8 cellular contexts compared by ENCODE assay signal in the genomic region with DNA sequence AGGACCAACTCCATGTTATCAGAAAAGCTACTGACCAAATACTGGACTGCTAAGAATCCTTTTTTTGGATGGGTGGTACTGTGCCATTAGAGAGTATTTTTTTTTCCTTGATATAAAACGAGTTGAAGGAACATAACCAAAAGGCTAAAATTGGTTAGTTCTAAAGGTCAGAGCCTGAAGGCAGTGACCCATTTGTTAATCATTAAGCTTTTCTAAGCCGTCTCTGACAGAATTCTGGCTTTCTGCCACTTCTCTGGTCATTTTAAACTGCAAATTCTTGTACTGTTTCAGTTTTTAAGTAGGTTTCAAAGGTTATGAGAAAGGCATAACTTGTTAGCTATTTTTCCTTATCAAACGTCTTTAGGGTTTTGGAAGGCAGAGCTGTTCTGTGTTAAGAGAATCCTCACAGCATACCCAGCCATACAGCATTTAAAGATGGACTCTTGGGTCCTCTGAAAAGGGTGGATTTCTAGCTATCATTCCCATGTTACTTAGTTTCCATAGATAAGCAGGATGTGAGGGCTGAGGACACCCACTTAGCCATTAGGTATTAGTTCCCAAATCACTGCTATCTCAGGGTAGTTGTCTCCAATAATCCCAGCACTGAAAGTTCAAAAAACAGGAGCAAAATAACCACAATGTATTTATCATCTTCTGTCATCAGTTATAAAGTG.
DNase-seq lines count a peak whose midpoint lies in the region; ATAC-seq and TF ChIP-seq lines count a peak whose summit lies in the region.

No MANE protein-coding gene starts in this region.

- H3K27ac Mint-ChIP-seq in activated CD8-positive, alpha-beta T cell treated with anti-CD3 and anti-CD28 coated beads for 36 hours: no peak overlapping the region
- H3K27ac Mint-ChIP-seq in glutamatergic neuron (ENCODE audit: unreplicated experiment): no peak overlapping the region

- no peak for TF ChIP-seq CTCF in activated CD8-positive, alpha-beta T cell treated with anti-CD3 and anti-CD28 coated beads for 36 hours (IDR thresholded peaks at IDR 0.05)
- TF ChIP-seq CTCF in glutamatergic neuron (IDR thresholded peaks at IDR 0.05; ENCODE audit: partially characterized antibody, unreplicated experiment): no peak

- peak overlapping the region; percentile 99 for H3K27ac ChIP-seq in thymus (ENCODE audit: low read depth)

- DNase-seq in RPMI8226 (peak; percentile 82), left cardiac atrium (no peak), glutamatergic neuron (no peak), DMS114 treated with DMSO at 0.1 percent for 48 hours (lab: John Stamatoyannopoulos, UW; ENCODE audit: unreplicated experiment) (no peak)
- no peak for DNase-seq in activated CD8-positive, alpha-beta T cell treated with anti-CD3 and anti-CD28 coated beads for 36 hours

- peaks cover 22% of the 10 kb centered on the region for H3K4me1 Mint-ChIP-seq in activated CD8-positive, alpha-beta T cell treated with anti-CD3 and anti-CD28 coated beads for 36 hours (ENCODE audit: low read depth)
- no peaks in the 10 kb centered on the region for H3K4me1 Mint-ChIP-seq in glutamatergic neuron (ENCODE audit: low read depth, unreplicated experiment)

- no peaks in the 10 kb centered on the region for H3K27me3 ChIP-seq in thymus (ENCODE audit: control insufficient read depth, insufficient read depth)

- H3K9me3 Mint-ChIP-seq in activated CD8-positive, alpha-beta T cell treated with anti-CD3 and anti-CD28 coated beads for 36 hours: peaks cover 5% of the 10 kb centered on the region
- no peaks in the 10 kb centered on the region for H3K9me3 Mint-ChIP-seq in glutamatergic neuron (ENCODE audit: unreplicated experiment)

- H3K36me3 ChIP-seq in thymus (ENCODE audit: control insufficient read depth, insufficient read depth): no peaks in the 10 kb centered on the region

- CTCF ChIA-PET in activated CD8-positive, alpha-beta T cell treated with anti-CD3 and anti-CD28 coated beads for 36 hours (lab: Charles Lee): interaction anchor here (1.1 to 4.3 kb wide), 5 partner anchors 9 to 535 kb away, joined by 3 to 63 read pairs (median 4); a partner anchor contains a TSS

- no peak overlapping the region for H3K4me3 Mint-ChIP-seq in activated CD8-positive, alpha-beta T cell treated with anti-CD3 and anti-CD28 coated beads for 36 hours
- no peak overlapping the region for H3K4me3 Mint-ChIP-seq in glutamatergic neuron (ENCODE audit: unreplicated experiment)

- H3K9me3 ChIP-seq in thymus (ENCODE audit: control insufficient read depth): no peaks in the 10 kb centered on the region

- peaks cover 38% of the 10 kb centered on the region for H3K4me1 ChIP-seq in thymus (ENCODE audit: control insufficient read depth, insufficient read depth, low read length)

- peak overlapping the region; percentile 50 for H3K4me3 ChIP-seq in thymus (ENCODE audit: low read length)

- peaks cover 3% of the 10 kb centered on the region for H3K36me3 Mint-ChIP-seq in activated CD8-positive, alpha-beta T cell treated with anti-CD3 and anti-CD28 coated beads for 36 hours (ENCODE audit: low read depth)
- H3K36me3 Mint-ChIP-seq in glutamatergic neuron (ENCODE audit: unreplicated experiment): peaks cover 4% of the 10 kb centered on the region

- intact Hi-C loops in left cardiac atrium (cut with DNase I): loop anchor here in 1 of 2 donors (5.0 to 10.0 kb wide), 2 partner anchors 142 to 524 kb away; a partner anchor contains a TSS
- intact Hi-C loops in activated CD8-positive, alpha-beta T cell treated with anti-CD3 and anti-CD28 coated beads for 36 hours (cut with micrococcal nuclease): loop anchor here (5.0 to 10.0 kb wide), 4 partner anchors 114 to 524 kb away; a partner anchor contains a TSS

- ATAC-seq in GM18907 (IDR thresholded peaks at IDR 0.05; ENCODE audit: unreplicated experiment): peak; percentile 47
- ATAC-seq in HG02884 (IDR thresholded peaks at IDR 0.05; ENCODE audit: unreplicated experiment): peak; percentile 18
- peak; percentile 17 to 39 for ATAC-seq in left cardiac atrium
- ATAC-seq in activated CD8-positive, alpha-beta T cell treated with anti-CD3 and anti-CD28 coated beads for 36 hours: no peak

- no peaks in the 10 kb centered on the region for H3K27me3 Mint-ChIP-seq in activated CD8-positive, alpha-beta T cell treated with anti-CD3 and anti-CD28 coated beads for 36 hours
- H3K27me3 Mint-ChIP-seq in glutamatergic neuron (ENCODE audit: unreplicated experiment): no peaks in the 10 kb centered on the region

- POLR2A ChIA-PET in activated CD8-positive, alpha-beta T cell treated with anti-CD3 and anti-CD28 coated beads for 36 hours (lab: Charles Lee): interaction anchor here (1.2 to 1.4 kb wide), 2 partner anchors 20 to 524 kb away, joined by 3 read pairs; no protein-coding TSS in a partner anchor

- under 1% methylated on average over 3 of the region's 3 CpGs for WGBS in thymus
